ENCODE assay signal across 1 cellular context in genomic region chr19:50979758-50980157, GRCh38.
TF ChIP-seq lines count a peak whose summit lies in the region.

No MANE protein-coding gene starts in this region.

TF ChIP-seq in K562, 482 proteins besides CTCF, POLR2A, EP300 and RAD21:
- TF ChIP-seq, protein P1, sequence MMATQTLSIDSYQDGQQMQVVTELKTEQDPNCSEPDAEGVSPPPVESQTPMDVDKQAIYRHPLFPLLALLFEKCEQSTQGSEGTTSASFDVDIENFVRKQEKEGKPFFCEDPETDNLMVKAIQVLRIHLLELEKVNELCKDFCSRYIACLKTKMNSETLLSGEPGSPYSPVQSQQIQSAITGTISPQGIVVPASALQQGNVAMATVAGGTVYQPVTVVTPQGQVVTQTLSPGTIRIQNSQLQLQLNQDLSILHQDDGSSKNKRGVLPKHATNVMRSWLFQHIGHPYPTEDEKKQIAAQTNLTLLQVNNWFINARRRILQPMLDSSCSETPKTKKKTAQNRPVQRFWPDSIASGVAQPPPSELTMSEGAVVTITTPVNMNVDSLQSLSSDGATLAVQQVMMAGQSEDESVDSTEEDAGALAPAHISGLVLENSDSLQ (IDR thresholded peaks at IDR 0.05): peak; percentile 60
- no peak for TF ChIP-seq ETV5 (CRISPR knock-in tag; IDR thresholded peaks at IDR 0.05; ENCODE audit: low read depth)
